24 cellular contexts compared by ENCODE assay signal in the genomic region with DNA sequence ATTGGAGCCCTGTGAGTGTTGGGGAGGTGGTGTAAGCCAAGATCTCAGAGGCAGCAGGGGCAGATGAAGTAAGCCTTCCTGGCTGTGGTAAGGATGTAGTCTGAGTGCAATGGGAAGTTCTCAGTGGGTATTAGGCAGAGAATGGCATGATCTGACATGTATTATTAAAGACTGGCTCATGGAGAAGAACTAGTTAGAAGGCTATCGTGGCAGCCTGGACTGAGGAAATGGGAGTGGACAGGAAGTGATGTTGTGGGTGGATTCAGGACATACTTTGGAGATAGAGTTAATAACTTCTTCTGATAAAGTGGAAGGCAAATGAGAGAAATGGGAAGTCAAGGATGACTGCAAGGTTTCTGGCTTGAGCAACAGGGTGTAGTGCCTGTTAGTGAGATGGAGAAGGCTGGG.
DNase-seq lines count a peak whose midpoint lies in the region; ATAC-seq and TF ChIP-seq lines count a peak whose summit lies in the region.
"Had no signal": no experiment of that assay in that cellular context is flagged by ENCODE, and none has a peak within 500 bp of the region (broad histone marks: within the 10 kb centered on the region; RNA-seq: fewer than 3 reads in every experiment).

No MANE protein-coding gene starts in this region.

- no peaks in the 10 kb centered on the region for H3K36me3 Mint-ChIP-seq in CD14-positive monocyte
- H3K36me3 Mint-ChIP-seq in endothelial cell (ENCODE audit: low read depth, unreplicated experiment) = no peaks in the 10 kb centered on the region

- H3K36me3 ChIP-seq in left lung = no peaks in the 10 kb centered on the region
- H3K36me3 ChIP-seq in SJCRH30 = no peaks in the 10 kb centered on the region
- H3K36me3 ChIP-seq: adrenal gland, MG63, SJSA1, vagina had no signal

- H3K4me3 Mint-ChIP-seq in CD14-positive monocyte = peak overlapping the region in 1 of 2 donors; percentile 49
- no peak overlapping the region for H3K4me3 Mint-ChIP-seq in endothelial cell (ENCODE audit: unreplicated experiment)
- H3K4me3 Mint-ChIP-seq: activated CD8-positive, alpha-beta memory T cell treated with anti-CD3 and anti-CD28 coated beads, Interleukin-2, amount 10 ng/mL, durations not matched to agents 7 days and 5 days; CD8-positive, alpha-beta memory T cell; central memory CD8-positive, alpha-beta T cell; effector memory CD8-positive, alpha-beta T cell; T-helper 2 cell treated with Interferon-gamma antibody and Interleukin-4, amounts not matched to agents 5 μg/mL and 100 μg/mL, for 36 hours had no signal

- H3K27ac ChIP-seq in left lung = peak overlapping the region in 1 of 2 donors; percentile 81
- no peak overlapping the region for H3K27ac ChIP-seq in SJCRH30
- H3K27ac ChIP-seq: adrenal gland, SJSA1, vagina had no signal

- H3K4me1 Mint-ChIP-seq in CD14-positive monocyte (peaks cover 33% of the 10 kb centered on the region), endothelial cell (ENCODE audit: unreplicated experiment) (peaks cover 6% of the 10 kb centered on the region)
- H3K4me1 Mint-ChIP-seq: central memory CD8-positive, alpha-beta T cell had no signal

- H3K9me3 Mint-ChIP-seq in CD14-positive monocyte = peaks cover 3 to 12% (median 7%) of the 10 kb centered on the region in 7 donors
- no peaks in the 10 kb centered on the region for H3K9me3 Mint-ChIP-seq in endothelial cell (ENCODE audit: unreplicated experiment)
- H3K9me3 Mint-ChIP-seq: central memory CD8-positive, alpha-beta T cell; effector memory CD8-positive, alpha-beta T cell had no signal

- peaks cover 0 to under 1% of the 10 kb centered on the region in 2 donors for H3K9me3 ChIP-seq in left lung
- H3K9me3 ChIP-seq in SJCRH30 (replicated peaks) = no peaks in the 10 kb centered on the region
- H3K9me3 ChIP-seq: adrenal gland, MG63, mucosa of descending colon, SJSA1, vagina had no signal

- TF ChIP-seq CTCF in CD14-positive monocyte (IDR thresholded peaks at IDR 0.05) (no peak), left lung (IDR thresholded peaks at IDR 0.05) (no peak), endothelial cell (IDR thresholded peaks at IDR 0.05; ENCODE audit: unreplicated experiment) (no peak)

- H3K27ac Mint-ChIP-seq in CD14-positive monocyte (peak overlapping the region; percentile 87 to 97 (median 90)), endothelial cell (ENCODE audit: unreplicated experiment) (no peak overlapping the region)
- H3K27ac Mint-ChIP-seq: activated CD8-positive, alpha-beta memory T cell treated with anti-CD3 and anti-CD28 coated beads, Interleukin-2, amount 10 ng/mL, durations not matched to agents 7 days and 5 days; activated T-helper 2 cell treated with anti-CD3 and anti-CD28 coated beads, Interferon-gamma antibody, Interleukin-2, Interleukin-4, amounts not matched to agents 10 μg/mL and 5 μg/mL and 100 μg/mL, durations not matched to agents 14 hours and 24 hours and 36 hours; CD8-positive, alpha-beta memory T cell; effector memory CD8-positive, alpha-beta T cell; T-helper 2 cell treated with Interferon-gamma antibody and Interleukin-4, amounts not matched to agents 5 μg/mL and 100 μg/mL, for 36 hours had no signal

- no peaks in the 10 kb centered on the region for H3K27me3 ChIP-seq in left lung
- no peaks in the 10 kb centered on the region for H3K27me3 ChIP-seq in SJCRH30
- H3K27me3 ChIP-seq: adrenal gland, MG63, SJSA1, vagina had no signal

- peaks cover 0 to 2% (median 0%) of the 10 kb centered on the region in 3 donors for H3K27me3 Mint-ChIP-seq in CD14-positive monocyte (ENCODE audit: low read depth in 3 of 3)
- no peaks in the 10 kb centered on the region for H3K27me3 Mint-ChIP-seq in endothelial cell (ENCODE audit: unreplicated experiment)
- H3K27me3 Mint-ChIP-seq: central memory CD8-positive, alpha-beta T cell had no signal

- peaks cover 0 to 15% of the 10 kb centered on the region in 2 donors for H3K4me1 ChIP-seq in left lung
- H3K4me1 ChIP-seq in SJCRH30 = no peaks in the 10 kb centered on the region
- H3K4me1 ChIP-seq: adrenal gland, SJSA1, vagina had no signal

- H3K4me3 ChIP-seq in left lung (no peak overlapping the region), SJCRH30 (no peak overlapping the region)
- H3K4me3 ChIP-seq: adrenal gland, MG63, mucosa of descending colon, SJSA1, vagina had no signal

- intact Hi-C loops in CD14-positive monocyte (cut with micrococcal nuclease) (no loop called here), left lung (cut with DNase I) (no loop called here)

- ATAC-seq in left lung = peak; percentile 53
- ATAC-seq: activated CD8-positive, alpha-beta memory T cell treated with anti-CD3 and anti-CD28 coated beads, Interleukin-2, amount 10 ng/mL, durations not matched to agents 7 days and 5 days; effector memory CD8-positive, alpha-beta T cell; mucosa of descending colon; sciatic nerve had no signal

- DNase-seq in CD14-positive monocyte (ENCODE audit: low spot score) = peak; percentile 54
- peak; percentile 93 for DNase-seq in NCI-H226
- peak; percentile 77 for DNase-seq in amniotic epithelial cell (ENCODE audit: low read depth)
- no peak for DNase-seq in left lung
- no peak for DNase-seq in effector CD4-positive, alpha-beta T cell
- DNase-seq in hippocampal formation (lab: John Stamatoyannopoulos, UW) = no peak
- no peak for DNase-seq in endothelial cell (ENCODE audit: low spot score)
- DNase-seq in SJCRH30 = no peak
- DNase-seq: activated CD4-positive, alpha-beta T cell treated with anti-CD3 and anti-CD28 coated beads for 1 hour; activated CD8-positive, alpha-beta memory T cell treated with anti-CD3 and anti-CD28 coated beads, Interleukin-2, amount 10 ng/mL, durations not matched to agents 7 days and 5 days; adrenal gland; CD8-positive, alpha-beta memory T cell; effector memory CD8-positive, alpha-beta T cell; MG63; mucosa of descending colon; NCI-H2029 treated with DMSO at 0.1 percent for 48 hours; occipital lobe; stimulated activated CD4-positive, alpha-beta T cell treated with anti-CD3 and anti-CD28 coated beads, Interleukin-2, amount 100 ng/mL, for 24 hours had no signal

Comparison
In these comparisons a context has a peak if more than half of its experiments do, and no peak if none do; other contexts are left out.
1. DNase-seq: peak in CD14-positive monocyte (single experiment), NCI-H226 (single experiment) and amniotic epithelial cell (single experiment); none in left lung (0 of 2), effector CD4-positive, alpha-beta T cell (single experiment), hippocampal formation (0 of 2), endothelial cell (single experiment) and SJCRH30 (0 of 2).